7 cellular contexts compared by ENCODE assay signal in the genomic region with DNA sequence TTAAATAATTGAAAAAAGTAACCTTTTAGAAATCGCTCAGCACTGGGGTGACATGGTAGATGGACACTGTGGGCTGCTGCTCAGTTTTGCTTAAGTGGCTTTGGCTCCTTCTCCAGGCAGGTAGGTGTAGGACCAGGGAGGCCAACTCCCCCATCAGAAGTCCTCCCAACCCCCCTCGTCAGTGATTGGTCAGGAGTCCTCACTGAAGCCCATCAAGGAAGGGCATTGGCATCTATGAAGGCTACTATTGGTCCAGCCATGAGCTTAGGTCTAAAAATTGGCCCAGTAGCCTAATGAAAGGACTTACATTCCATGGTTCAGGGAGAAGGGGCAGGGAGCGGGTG. TPM values are rescaled to one million over a fixed set of nuclear protein-coding genes. Genes with fewer than 3 reads are reported as not detected.
DNase-seq lines count a peak whose midpoint lies in the region; ATAC-seq, FAIRE-seq and TF ChIP-seq lines count a peak whose summit lies in the region.

No MANE protein-coding gene starts in this region.

- ATAC-seq in GM19395 (IDR thresholded peaks at IDR 0.05; ENCODE audit: unreplicated experiment): peak; percentile 36
- ATAC-seq in HG03064 (IDR thresholded peaks at IDR 0.05; ENCODE audit: low read depth, unreplicated experiment): peak; percentile 27
- peak; percentile 14 for ATAC-seq in stimulated activated effector memory CD8-positive, alpha-beta T cell treated with anti-CD3 and anti-CD28 coated beads, Interleukin-12 subunit alpha, Interleukin-12 subunit beta, amount 100 ng/mL, for 72 hours

- peaks cover 12% of the 10 kb centered on the region for H3K36me3 Mint-ChIP-seq in stimulated activated effector memory CD8-positive, alpha-beta T cell treated with anti-CD3 and anti-CD28 coated beads, Interleukin-12 subunit alpha, Interleukin-12 subunit beta, amount 100 ng/mL, for 72 hours

- H3K4me1 ChIP-seq in ascending aorta (peaks cover 0 to 4% of the 10 kb centered on the region in 2 donors), A673 (ENCODE audit: insufficient read depth, low read length, poor library complexity, severe bottlenecking) (peaks cover 7% of the 10 kb centered on the region)

- H3K27me3 ChIP-seq in ascending aorta (no peaks in the 10 kb centered on the region), A673 (replicated peaks; ENCODE audit: insufficient read depth, low read depth, low read length, poor library complexity) (no peaks in the 10 kb centered on the region)

- no TSS peak for BruUV-seq in A673 (replicated peaks; lab: Mats Ljungman, UMichigan)

- TF ChIP-seq CTCF in ascending aorta (IDR thresholded peaks at IDR 0.05): no peak
- TF ChIP-seq CTCF in A673 (conservative IDR thresholded peaks at IDR 0.05; ENCODE audit: low read depth, low read length): no peak

- DNase-seq in ascending aorta (ENCODE audit: low spot score in 2 of 2): no peak
- DNase-seq in stimulated activated effector memory CD8-positive, alpha-beta T cell treated with anti-CD3 and anti-CD28 coated beads, Interleukin-12 subunit alpha, Interleukin-12 subunit beta, amount 100 ng/mL, for 72 hours (ENCODE audit: low spot score in 2 of 2): peak in 1 of 2 donors; percentile 56
- DNase-seq in GM19239 (ENCODE audit: insufficient read length, low spot score): no peak
- DNase-seq in A673 (ENCODE audit: low spot score): no peak
- DNase-seq in OCI-M2 (lab: John Stamatoyannopoulos, UW; ENCODE audit: unreplicated experiment): no peak

- intact Hi-C loops in ascending aorta (cut with DNase I) (no loop called here), A673 (cut with micrococcal nuclease; ENCODE audit: unreplicated experiment) (no loop called here)

- peak overlapping the region; percentile 74 for H3K4me3 Mint-ChIP-seq in stimulated activated effector memory CD8-positive, alpha-beta T cell treated with anti-CD3 and anti-CD28 coated beads, Interleukin-12 subunit alpha, Interleukin-12 subunit beta, amount 100 ng/mL, for 72 hours

- H3K4me3 ChIP-seq in ascending aorta (no peak overlapping the region), A673 (ENCODE audit: low read depth, low read length, poor library complexity, severe bottlenecking) (no peak overlapping the region)

- CTCF ChIA-PET in A673 (lab: Charles Lee): no interaction called here

- H3K9me3 Mint-ChIP-seq in stimulated activated effector memory CD8-positive, alpha-beta T cell treated with anti-CD3 and anti-CD28 coated beads, Interleukin-12 subunit alpha, Interleukin-12 subunit beta, amount 100 ng/mL, for 72 hours: peaks cover 3% of the 10 kb centered on the region

- H3K27ac Mint-ChIP-seq in stimulated activated effector memory CD8-positive, alpha-beta T cell treated with anti-CD3 and anti-CD28 coated beads, Interleukin-12 subunit alpha, Interleukin-12 subunit beta, amount 100 ng/mL, for 72 hours: peak overlapping the region; percentile 97

- no peak for FAIRE-seq in GM19239 (lab: Jason Lieb, UNC)

- H3K36me3 ChIP-seq in ascending aorta (peaks cover 0 to 3% of the 10 kb centered on the region in 2 donors), A673 (ENCODE audit: insufficient read depth, low read length, poor library complexity, severe bottlenecking) (no peaks in the 10 kb centered on the region)

- H3K27ac ChIP-seq in ascending aorta: peak overlapping the region; percentile 10 to 40
- no peak overlapping the region for H3K27ac ChIP-seq in A673 (ENCODE audit: low read depth, low read length, poor library complexity, severe bottlenecking)

- no peaks in the 10 kb centered on the region for H3K9me3 ChIP-seq in ascending aorta
- no peaks in the 10 kb centered on the region for H3K9me3 ChIP-seq in A673 (ENCODE audit: low read depth, low read length, poor library complexity, severe bottlenecking)

- H3K4me1 Mint-ChIP-seq in stimulated activated effector memory CD8-positive, alpha-beta T cell treated with anti-CD3 and anti-CD28 coated beads, Interleukin-12 subunit alpha, Interleukin-12 subunit beta, amount 100 ng/mL, for 72 hours: peaks cover 80% of the 10 kb centered on the region

- POLR2A ChIA-PET in A673 (lab: Charles Lee; ENCODE audit: low non-redundant PET): no interaction called here

RNA-seq across cellular contexts. Expression of gene ST3GAL5, which starts 34.7 kb away (rescaled TPM):
- 21.0 TPM for total RNA-seq in ascending aorta
- total RNA-seq in A673 (2021): 25.3 and 27.1 TPM in 2 replicates
